Comparison of ENCODE assay signal across 14 cellular contexts in the genomic region with DNA sequence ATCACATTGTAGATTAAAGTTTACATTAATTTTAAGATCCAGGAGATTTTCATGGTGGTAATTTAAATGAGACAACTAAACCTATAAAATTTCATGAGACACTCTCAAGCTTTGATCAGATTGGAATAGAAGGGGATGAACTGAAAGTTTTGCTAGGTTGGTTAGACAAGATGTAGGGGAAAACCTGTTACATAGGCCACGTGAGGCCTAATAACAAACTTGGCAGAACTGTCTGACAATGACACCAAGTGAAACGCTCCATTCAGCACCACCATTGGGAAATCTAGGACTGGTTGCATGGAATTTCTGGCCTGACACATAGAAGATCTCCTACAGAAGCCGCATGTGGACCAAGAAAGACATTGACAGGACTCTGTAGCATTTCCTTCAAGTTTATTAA.
"Had no signal": no experiment of that assay in that cellular context is flagged by ENCODE, and none has a peak within 500 bp of the region (broad histone marks: within the 10 kb centered on the region; RNA-seq: fewer than 3 reads in every experiment).

No MANE protein-coding gene starts in this region.

- ATAC-seq: activated CD4-positive, CD25-positive, alpha-beta regulatory T cell treated with anti-CD3 and anti-CD28 coated beads, Interleukin-2, amount 50 U/mL, for 24 hours; activated CD8-positive, alpha-beta T cell treated with anti-CD3 and anti-CD28 coated beads, Interleukin-2, amount 10 ng/mL, durations not matched to agents 7 days and 5 days; activated naive CD8-positive, alpha-beta T cell treated with anti-CD3 and anti-CD28 coated beads, Interleukin-2, amount 50 U/mL, for 24 hours; heart left ventricle; left lung; stimulated activated naive CD8-positive, alpha-beta T cell treated with anti-CD3 and anti-CD28 coated beads, Interleukin-15, Interleukin-2, amounts not matched to agents 100 U/mL and 50 U/mL, for 24 hours had no signal

- H3K27me3 ChIP-seq: ascending aorta, heart left ventricle, left lung, suprapubic skin had no signal

- H3K36me3 ChIP-seq: ascending aorta, heart left ventricle, left lung, suprapubic skin had no signal

- H3K79me2 ChIP-seq: parathyroid adenoma had no signal

- H2AFZ ChIP-seq: parathyroid adenoma had no signal

- H3K4me3 Mint-ChIP-seq: activated CD8-positive, alpha-beta T cell treated with anti-CD3 and anti-CD28 coated beads, Interleukin-2, amount 10 ng/mL, durations not matched to agents 7 days and 5 days; activated naive CD8-positive, alpha-beta T cell treated with anti-CD3 and anti-CD28 coated beads, Interleukin-2, amount 50 U/mL, for 24 hours; neural crest cell; T-helper 2 cell treated with Interferon-gamma antibody and Interleukin-4, amounts not matched to agents 5 μg/mL and 100 μg/mL, for 36 hours; type B pancreatic cell had no signal

- H3K4me1 Mint-ChIP-seq: neural crest cell had no signal

- H3K4me3 ChIP-seq: ascending aorta, heart left ventricle, left lung, suprapubic skin had no signal

- H3K36me3 Mint-ChIP-seq: type B pancreatic cell had no signal

- DNase-seq: activated CD8-positive, alpha-beta T cell treated with anti-CD3 and anti-CD28 coated beads, Interleukin-2, amount 10 ng/mL, durations not matched to agents 7 days and 5 days; activated effector memory CD4-positive, alpha-beta T cell treated with Interleukin-2 at 50 U/mL for 16 hours; activated naive CD8-positive, alpha-beta T cell treated with anti-CD3 and anti-CD28 coated beads, Interleukin-2, amount 50 U/mL, for 24 hours; heart left ventricle; left lung; stimulated activated CD4-positive, alpha-beta T cell treated with anti-CD3 and anti-CD28 coated beads, Interleukin-2, amount 100 ng/mL, for 48 hours; stimulated activated naive CD8-positive, alpha-beta T cell treated with anti-CD3 and anti-CD28 coated beads, Interleukin-15, Interleukin-2, amounts not matched to agents 100 U/mL and 50 U/mL, for 24 hours had no signal

- H3K9me3 ChIP-seq: ascending aorta, heart left ventricle, left lung, suprapubic skin had no signal

- H3K27ac ChIP-seq: ascending aorta, heart left ventricle, left lung, parathyroid adenoma, suprapubic skin had no signal

- H3K9ac ChIP-seq: parathyroid adenoma had no signal

- H3K4me1 ChIP-seq: ascending aorta, heart left ventricle, left lung, parathyroid adenoma, suprapubic skin had no signal

- H3K27me3 Mint-ChIP-seq: activated naive CD8-positive, alpha-beta T cell treated with anti-CD3 and anti-CD28 coated beads, Interleukin-2, amount 50 U/mL, for 24 hours; type B pancreatic cell had no signal

- H3K9me3 Mint-ChIP-seq: activated naive CD8-positive, alpha-beta T cell treated with anti-CD3 and anti-CD28 coated beads, Interleukin-2, amount 50 U/mL, for 24 hours; type B pancreatic cell had no signal

- H3K27ac Mint-ChIP-seq: activated CD8-positive, alpha-beta T cell treated with anti-CD3 and anti-CD28 coated beads, Interleukin-2, amount 10 ng/mL, durations not matched to agents 7 days and 5 days; activated naive CD8-positive, alpha-beta T cell treated with anti-CD3 and anti-CD28 coated beads, Interleukin-2, amount 50 U/mL, for 24 hours; T-helper 2 cell treated with Interferon-gamma antibody and Interleukin-4, amounts not matched to agents 5 μg/mL and 100 μg/mL, for 36 hours; type B pancreatic cell had no signal
